In the genomic region with DNA sequence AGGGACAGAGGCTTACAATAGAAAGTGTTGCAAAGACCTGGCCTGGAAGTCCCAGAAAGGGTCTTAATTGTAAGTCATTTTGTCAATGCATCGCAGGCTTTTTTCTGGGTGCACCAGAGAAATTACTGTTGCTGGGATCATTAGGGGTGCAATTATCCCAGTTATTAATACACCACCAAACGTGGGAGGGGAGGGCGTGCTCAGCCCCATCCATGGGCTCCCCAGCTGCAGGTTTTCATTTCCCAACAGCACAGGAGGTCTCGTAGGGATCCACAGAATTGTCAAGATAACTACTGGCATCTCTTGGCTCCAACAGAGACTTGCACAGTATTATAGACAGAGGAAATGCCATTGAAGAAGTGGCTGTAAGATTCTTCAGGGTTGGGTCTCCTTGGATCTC, we compare ENCODE assay signal across 12 cellular contexts.
"Had no signal": no experiment of that assay in that cellular context is flagged by ENCODE, and none has a peak within 500 bp of the region (broad histone marks: within the 10 kb centered on the region; RNA-seq: fewer than 3 reads in every experiment).

No MANE protein-coding gene starts in this region.

- H3K36me3 Mint-ChIP-seq: naive thymus-derived CD4-positive, alpha-beta T cell; stimulated activated naive B cell treated with anti-CD40 and anti-IgM and Interleukin-4, amounts not matched to agents 10 μg/mL and 1 μg/mL and 100 μg/mL, for 72 hours had no signal

- H3K27me3 ChIP-seq: body of pancreas, upper lobe of right lung had no signal

- H3K27ac Mint-ChIP-seq: stimulated activated naive B cell treated with anti-CD40 and anti-IgM and Interleukin-4, amounts not matched to agents 10 μg/mL and 1 μg/mL and 100 μg/mL, for 72 hours had no signal

- H3K36me3 ChIP-seq: upper lobe of right lung had no signal

- DNase-seq: body of pancreas; foreskin keratinocyte; stimulated activated naive B cell treated with anti-CD40 and anti-IgM and Interleukin-4, amounts not matched to agents 10 μg/mL and 1 μg/mL and 100 μg/mL, for 72 hours; T-helper 9 cell; upper lobe of right lung had no signal

- H3K4me3 Mint-ChIP-seq: activated T-cell treated with anti-CD3 and anti-CD28 coated beads, Interleukin-2, amount 50 U/mL, for 4 hours; stimulated activated naive B cell treated with anti-CD40 and anti-IgM and Interleukin-4, amounts not matched to agents 10 μg/mL and 1 μg/mL and 100 μg/mL, for 72 hours had no signal

- H3K4me1 ChIP-seq: body of pancreas, foreskin keratinocyte, upper lobe of right lung had no signal

- H3K9me3 Mint-ChIP-seq: activated T-cell treated with anti-CD3 and anti-CD28 coated beads, Interleukin-2, amount 50 U/mL, for 4 hours; naive thymus-derived CD4-positive, alpha-beta T cell; stimulated activated naive B cell treated with anti-CD40 and anti-IgM and Interleukin-4, amounts not matched to agents 10 μg/mL and 1 μg/mL and 100 μg/mL, for 72 hours had no signal

- H3K9me3 ChIP-seq: body of pancreas, upper lobe of right lung had no signal

- H3K4me3 ChIP-seq: body of pancreas, lung, smooth muscle cell, upper lobe of right lung had no signal

- FAIRE-seq: keratinocyte had no signal

- ATAC-seq: body of pancreas; foreskin keratinocyte; left lobe of liver; sciatic nerve; stimulated activated naive B cell treated with anti-CD40 and anti-IgM and Interleukin-4, amounts not matched to agents 10 μg/mL and 1 μg/mL and 100 μg/mL, for 72 hours; upper lobe of right lung had no signal

- H3K27ac ChIP-seq: body of pancreas, foreskin keratinocyte, upper lobe of right lung had no signal
